ENCODE assay signal across 28 cellular contexts in the genomic region with DNA sequence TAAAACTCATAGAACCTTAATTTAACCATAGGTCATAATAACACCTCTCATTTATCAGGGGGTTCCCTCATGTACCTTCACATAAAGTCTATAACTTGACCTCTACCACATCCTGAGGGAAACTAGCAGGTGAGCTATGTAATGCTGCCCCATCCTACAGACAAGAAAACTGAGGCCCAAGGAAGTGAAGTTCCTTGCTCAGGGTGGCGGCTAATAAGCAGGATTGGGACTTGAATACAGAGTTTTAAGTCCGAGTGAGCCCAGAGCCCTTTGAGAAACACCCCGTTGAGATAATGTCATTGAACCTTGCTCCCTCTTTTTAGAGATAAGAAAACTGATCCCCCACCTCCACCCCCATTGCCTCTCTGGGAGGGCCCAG. TPM values are rescaled to one million over a fixed set of nuclear protein-coding genes. Genes with fewer than 3 reads are reported as not detected.
DNase-seq lines count a peak whose midpoint lies in the region; ATAC-seq, FAIRE-seq and TF ChIP-seq lines count a peak whose summit lies in the region.
"Had no signal": no experiment of that assay in that cellular context is flagged by ENCODE, and none has a peak within 500 bp of the region (broad histone marks: within the 10 kb centered on the region; RNA-seq: fewer than 3 reads in every experiment).

No MANE protein-coding gene starts in this region.

- H3K27ac ChIP-seq in duodenal mucosa (ENCODE audit: low read depth, low read length) (peak overlapping the region; percentile 77), small intestine (ENCODE audit: low read depth in 1 of 2, low read length in 1 of 2) (peak overlapping the region; percentile 86 to 87)
- H3K27ac ChIP-seq: GM23248, SJSA1 had no signal

- intact Hi-C loops in Caco-2 (cut with micrococcal nuclease; ENCODE audit: unreplicated experiment) (no loop called here), sciatic nerve (cut with DNase I) (no loop called here)

- H3K27me3 ChIP-seq in Caco-2 (replicated peaks; ENCODE audit: control insufficient read depth, insufficient read depth, low read length) (no peaks in the 10 kb centered on the region), duodenal mucosa (ENCODE audit: control insufficient read depth in 1 of 2, insufficient read depth in 2 of 2, low read length in 2 of 2) (no peaks in the 10 kb centered on the region), small intestine (ENCODE audit: control insufficient read depth in 2 of 2, insufficient read depth in 2 of 2, low read length in 2 of 2) (no peaks in the 10 kb centered on the region)
- H3K27me3 ChIP-seq: MG63 had no signal

- TF ChIP-seq CTCF in Caco-2 (IDR thresholded peaks at IDR 0.05; ENCODE audit: insufficient read depth in 1 of 2, low read depth in 1 of 2, low read length in 1 of 2, severe bottlenecking in 1 of 2, unreplicated experiment in 1 of 2) = no peak

- TSS peak; percentile 67 for BruUV-seq in Caco-2 (replicated peaks; lab: Mats Ljungman, UMichigan)

- POLR2A ChIA-PET in Caco-2 (lab: Charles Lee) = no interaction called here
- POLR2A ChIA-PET in activated CD4-positive, alpha-beta memory T cell treated with anti-CD3 and anti-CD28 coated beads, Interleukin-2, amount 10 ng/mL, durations not matched to agents 7 days and 5 days (lab: Charles Lee) = interaction anchor here (1.3 kb wide), 1 partner anchor 10 kb away, joined by 3 read pairs; no protein-coding TSS in a partner anchor

- no peaks in the 10 kb centered on the region for H3K9me3 Mint-ChIP-seq in Caco-2 (ENCODE audit: unreplicated experiment)
- no peaks in the 10 kb centered on the region for H3K9me3 Mint-ChIP-seq in activated CD4-positive, alpha-beta memory T cell treated with anti-CD3 and anti-CD28 coated beads, Interleukin-2, amount 10 ng/mL, durations not matched to agents 7 days and 5 days
- H3K9me3 Mint-ChIP-seq: CD4-positive, alpha-beta memory T cell had no signal

- peak overlapping the region; percentile 38 to 72 for H3K9ac ChIP-seq in duodenal mucosa (ENCODE audit: low read depth in 1 of 2, low read length in 2 of 2)
- H3K9ac ChIP-seq: GM23248 had no signal

- H3K4me3 ChIP-seq in Caco-2 (ENCODE audit: low read depth, low read length) = no peak overlapping the region
- peak overlapping the region; percentile 56 to 67 for H3K4me3 ChIP-seq in duodenal mucosa (ENCODE audit: low read depth in 1 of 2, low read length in 2 of 2)
- peak overlapping the region in 1 of 2 donors; percentile 53 for H3K4me3 ChIP-seq in small intestine (ENCODE audit: low read depth in 1 of 2, low read length in 2 of 2)
- H3K4me3 ChIP-seq: GM23248, MG63, SJSA1 had no signal

- no peak for FAIRE-seq in small intestine (lab: Jason Lieb, UNC)
- FAIRE-seq: A204.1, HTR-8/SVneo had no signal

- H3K27ac Mint-ChIP-seq in Caco-2 (ENCODE audit: unreplicated experiment) (no peak overlapping the region), T-helper 17 cell (peak overlapping the region; percentile 75)
- no peak overlapping the region for H3K27ac Mint-ChIP-seq in activated CD4-positive, alpha-beta memory T cell treated with anti-CD3 and anti-CD28 coated beads, Interleukin-2, amount 10 ng/mL, durations not matched to agents 7 days and 5 days

- no peaks in the 10 kb centered on the region for H3K36me3 ChIP-seq in Caco-2 (ENCODE audit: control insufficient read depth, insufficient read depth, low read length)
- H3K36me3 ChIP-seq in duodenal mucosa (ENCODE audit: control insufficient read depth in 1 of 2, insufficient read depth in 2 of 2, low read length in 2 of 2) = no peaks in the 10 kb centered on the region
- no peaks in the 10 kb centered on the region for H3K36me3 ChIP-seq in small intestine (ENCODE audit: control insufficient read depth in 2 of 2, insufficient read depth in 2 of 2, low read length in 2 of 2)
- H3K36me3 ChIP-seq: MG63, SJSA1 had no signal

- DNase-seq in Caco-2 (no peak), T-helper 17 cell (no peak), small intestine (peak; percentile 88), sciatic nerve (ENCODE audit: low spot score) (no peak), DMS79 (lab: John Stamatoyannopoulos, UW) (no peak), erythroblast (lab: John Stamatoyannopoulos, UW) (no peak)
- no peak for DNase-seq in activated CD4-positive, alpha-beta memory T cell treated with anti-CD3 and anti-CD28 coated beads, Interleukin-2, amount 10 ng/mL, durations not matched to agents 7 days and 5 days
- DNase-seq: AML-193; C1 segment of cervical spinal cord; GM23248; H7; KG1; MG63; NCI-H1105 treated with DMSO at 0.1 percent for 48 hours; NCI-H146; NCI-H1930; NCI-H446 treated with DMSO at 0.1 percent for 48 hours; NCI-H526; NCI-H82; NK-92 treated with Interleukin-12 subunit alpha and Interleukin-12 subunit beta, amount 100 ng/mL, for 24 hours; PC-3; Right ventricle myocardium superior had no signal

- no peak for TF ChIP-seq POLR2A in erythroblast (IDR thresholded peaks at IDR 0.05; ENCODE audit: low read length)

- no peak for ATAC-seq in T-helper 17 cell
- no peak for ATAC-seq in sciatic nerve
- ATAC-seq: PC-3 had no signal

- H3K4me3 Mint-ChIP-seq in Caco-2 (ENCODE audit: unreplicated experiment) = peak overlapping the region; percentile 74
- no peak overlapping the region for H3K4me3 Mint-ChIP-seq in T-helper 17 cell
- H3K4me3 Mint-ChIP-seq in activated CD4-positive, alpha-beta memory T cell treated with anti-CD3 and anti-CD28 coated beads, Interleukin-2, amount 10 ng/mL, durations not matched to agents 7 days and 5 days = no peak overlapping the region

- H3K4me1 ChIP-seq in Caco-2 = peaks cover 43% of the 10 kb centered on the region
- peaks cover 38 to 42% of the 10 kb centered on the region in 2 donors for H3K4me1 ChIP-seq in duodenal mucosa (ENCODE audit: control insufficient read depth in 1 of 2, insufficient read depth in 2 of 2, low read length in 2 of 2)
- peaks cover 8% of the 10 kb centered on the region in 2 donors for H3K4me1 ChIP-seq in small intestine (ENCODE audit: control insufficient read depth in 2 of 2, insufficient read depth in 1 of 2, low read depth in 1 of 2, low read length in 1 of 2)
- H3K4me1 ChIP-seq: SJSA1 had no signal

- WGBS in small intestine, 3 donors = 21 to 72% (median 51%) methylated on average over 3 of the region's 3 CpGs

- CTCF ChIA-PET in Caco-2 (lab: Charles Lee) = interaction anchor here (1.1 to 1.9 kb wide), 2 partner anchors 24 to 34 kb away, joined by 3 to 15 read pairs; no protein-coding TSS in a partner anchor
- CTCF ChIA-PET in activated CD4-positive, alpha-beta memory T cell treated with anti-CD3 and anti-CD28 coated beads, Interleukin-2, amount 10 ng/mL, durations not matched to agents 7 days and 5 days (lab: Charles Lee) = no interaction called here

- H3K9me3 ChIP-seq in Caco-2 = no peaks in the 10 kb centered on the region
- no peaks in the 10 kb centered on the region for H3K9me3 ChIP-seq in T-helper 17 cell (ENCODE audit: control insufficient read depth, low read length, poor library complexity, severe bottlenecking)
- no peaks in the 10 kb centered on the region for H3K9me3 ChIP-seq in duodenal mucosa (ENCODE audit: control insufficient read depth in 1 of 2, low read length in 2 of 2)
- no peaks in the 10 kb centered on the region for H3K9me3 ChIP-seq in small intestine (ENCODE audit: control insufficient read depth, low read depth)
- H3K9me3 ChIP-seq: MG63, SJSA1 had no signal

- peaks cover 21% of the 10 kb centered on the region for H3K4me1 Mint-ChIP-seq in Caco-2 (ENCODE audit: low read depth, unreplicated experiment)
- H3K4me1 Mint-ChIP-seq in T-helper 17 cell = peaks cover 18% of the 10 kb centered on the region
- H3K4me1 Mint-ChIP-seq in activated CD4-positive, alpha-beta memory T cell treated with anti-CD3 and anti-CD28 coated beads, Interleukin-2, amount 10 ng/mL, durations not matched to agents 7 days and 5 days = peaks cover 13% of the 10 kb centered on the region

- H3K36me3 Mint-ChIP-seq in Caco-2 (ENCODE audit: insufficient read depth, unreplicated experiment) = no peaks in the 10 kb centered on the region
- peaks cover 10% of the 10 kb centered on the region for H3K36me3 Mint-ChIP-seq in T-helper 17 cell (ENCODE audit: low read depth)
- no peaks in the 10 kb centered on the region for H3K36me3 Mint-ChIP-seq in activated CD4-positive, alpha-beta memory T cell treated with anti-CD3 and anti-CD28 coated beads, Interleukin-2, amount 10 ng/mL, durations not matched to agents 7 days and 5 days (ENCODE audit: low read depth)
- H3K36me3 Mint-ChIP-seq: CD4-positive, alpha-beta memory T cell had no signal

- H3K27me3 Mint-ChIP-seq in Caco-2 (ENCODE audit: insufficient read depth, unreplicated experiment) (no peaks in the 10 kb centered on the region), T-helper 17 cell (peaks cover 63% of the 10 kb centered on the region)
- H3K27me3 Mint-ChIP-seq in activated CD4-positive, alpha-beta memory T cell treated with anti-CD3 and anti-CD28 coated beads, Interleukin-2, amount 10 ng/mL, durations not matched to agents 7 days and 5 days = peaks cover 57% of the 10 kb centered on the region

RNA-seq across cellular contexts. Expression of a gene that starts 0.5 kb away (rescaled TPM):
- 0.50 and 0.53 TPM in 2 replicates for total RNA-seq in Caco-2 (2022)
- not detected for total RNA-seq in T-helper 17 cell
- 10 to 100 TPM in 2 of 3 donors, 1 to 10 TPM in 1; 2.6 to 26.7 (median 17.2) TPM for polyA plus RNA-seq in small intestine
- total RNA-seq in activated CD4-positive, alpha-beta memory T cell treated with anti-CD3 and anti-CD28 coated beads, Interleukin-2, amount 10 ng/mL, durations not matched to agents 7 days and 5 days = not detected
- not detected for total RNA-seq in sciatic nerve
- total RNA-seq: CD4-positive, alpha-beta memory T cell; GM23248; H7; PC-3; Right ventricle myocardium superior; RPMI7951; SJSA1 had no signal
- polyA plus RNA-seq: CD4-positive, alpha-beta memory T cell; GM23248 had no signal

RNA-seq across cellular contexts. Expression of a gene that starts 51.3 kb away (rescaled TPM):
- total RNA-seq in Caco-2 (2022) = 0.52 and 0.79 TPM in 2 replicates
- total RNA-seq in T-helper 17 cell = 1 to 10 TPM in 1 of 2 donors, under 1 TPM in 1; 0.37 to 2.6 TPM
- 10 to 100 TPM; 12.5 to 26.2 (median 19.5) TPM for polyA plus RNA-seq in small intestine
- total RNA-seq in activated CD4-positive, alpha-beta memory T cell treated with anti-CD3 and anti-CD28 coated beads, Interleukin-2, amount 10 ng/mL, durations not matched to agents 7 days and 5 days = 10 to 100 TPM; 20.7 to 21.9 TPM
- total RNA-seq in sciatic nerve = 6.7 TPM
- total RNA-seq: PC-3, Right ventricle myocardium superior had no signal
